In genomic region chr19:47485210-47485609, GRCh38 we compare ENCODE assay signal across 10 cellular contexts. TPM values are rescaled to one million over a fixed set of nuclear protein-coding genes. Genes with fewer than 3 reads are reported as not detected.
A peak's percentile ranks its signal among the peaks of the same experiment; 100 is the strongest.
DNase-seq lines count a peak whose midpoint lies in the region; TF ChIP-seq lines count a peak whose summit lies in the region.
"Had no signal": no experiment of that assay in that cellular context is flagged by ENCODE, and none has a peak within 500 bp of the region (broad histone marks: within the 10 kb centered on the region; RNA-seq: fewer than 3 reads in every experiment).

No MANE protein-coding gene starts in this region.

- peaks cover 54% of the 10 kb centered on the region for H3K4me1 ChIP-seq in BLaER1

- no peaks in the 10 kb centered on the region for H4K20me1 ChIP-seq in BLaER1

- H3K27ac ChIP-seq in BLaER1 = peak overlapping the region; percentile 95; the same call in 1 of the 2 replicates

- H3K9me3 Mint-ChIP-seq in HFFc6 (no peaks in the 10 kb centered on the region), mesothelial cell of epicardium (no peaks in the 10 kb centered on the region)
- no peaks in the 10 kb centered on the region for H3K9me3 Mint-ChIP-seq in activated T-helper 2 cell treated with anti-CD3 and anti-CD28 coated beads, Interferon-gamma antibody, Interleukin-2, Interleukin-4, amounts not matched to agents 10 μg/mL and 5 μg/mL and 100 μg/mL, durations not matched to agents 14 hours and 24 hours and 36 hours

- H3K4me3 ChIP-seq in BLaER1 = peak overlapping the region; percentile 73

- H3K27me3 Mint-ChIP-seq in HFFc6 (ENCODE audit: insufficient read depth) = peaks cover 2% of the 10 kb centered on the region; the same call in 1 of the 2 replicates
- no peaks in the 10 kb centered on the region for H3K27me3 Mint-ChIP-seq in activated T-helper 2 cell treated with anti-CD3 and anti-CD28 coated beads, Interferon-gamma antibody, Interleukin-2, Interleukin-4, amounts not matched to agents 10 μg/mL and 5 μg/mL and 100 μg/mL, durations not matched to agents 14 hours and 24 hours and 36 hours (ENCODE audit: low read depth)
- H3K27me3 Mint-ChIP-seq in mesothelial cell of epicardium (ENCODE audit: low read depth) = peaks cover 17% of the 10 kb centered on the region

- H3K27ac Mint-ChIP-seq in HFFc6 = peak overlapping the region; percentile 98
- H3K27ac Mint-ChIP-seq in activated T-helper 2 cell treated with anti-CD3 and anti-CD28 coated beads, Interferon-gamma antibody, Interleukin-2, Interleukin-4, amounts not matched to agents 10 μg/mL and 5 μg/mL and 100 μg/mL, durations not matched to agents 14 hours and 24 hours and 36 hours = peak overlapping the region; percentile 96
- H3K27ac Mint-ChIP-seq in mesothelial cell of epicardium = peak overlapping the region; percentile 86

- peak overlapping the region; percentile 92; the same call in 1 of the 2 replicates for H3K9ac ChIP-seq in BLaER1

- peaks cover 13% of the 10 kb centered on the region for H3K36me3 Mint-ChIP-seq in HFFc6 (ENCODE audit: low read depth)
- H3K36me3 Mint-ChIP-seq in activated T-helper 2 cell treated with anti-CD3 and anti-CD28 coated beads, Interferon-gamma antibody, Interleukin-2, Interleukin-4, amounts not matched to agents 10 μg/mL and 5 μg/mL and 100 μg/mL, durations not matched to agents 14 hours and 24 hours and 36 hours (ENCODE audit: low read depth) = peaks cover 13% of the 10 kb centered on the region
- peaks cover 3% of the 10 kb centered on the region for H3K36me3 Mint-ChIP-seq in mesothelial cell of epicardium

- H3K4me3 Mint-ChIP-seq in HFFc6 = peak overlapping the region; percentile 94
- peak overlapping the region; percentile 99 for H3K4me3 Mint-ChIP-seq in activated T-helper 2 cell treated with anti-CD3 and anti-CD28 coated beads, Interferon-gamma antibody, Interleukin-2, Interleukin-4, amounts not matched to agents 10 μg/mL and 5 μg/mL and 100 μg/mL, durations not matched to agents 14 hours and 24 hours and 36 hours (ENCODE audit: low read depth)
- H3K4me3 Mint-ChIP-seq in mesothelial cell of epicardium = peak overlapping the region; percentile 93

- peak overlapping the region; percentile 91 for H3K4me2 ChIP-seq in BLaER1

- intact Hi-C loops in activated T-helper 2 cell treated with anti-CD3 and anti-CD28 coated beads, Interferon-gamma antibody, Interleukin-2, Interleukin-4, amounts not matched to agents 10 μg/mL and 5 μg/mL and 100 μg/mL, durations not matched to agents 14 hours and 24 hours and 36 hours (cut with micrococcal nuclease) = no loop called here

- H3K9me3 ChIP-seq in BLaER1 = no peaks in the 10 kb centered on the region

- H3K4me1 Mint-ChIP-seq in HFFc6 (ENCODE audit: low read depth) (peaks cover 21% of the 10 kb centered on the region), mesothelial cell of epicardium (peaks cover 12% of the 10 kb centered on the region)
- H3K4me1 Mint-ChIP-seq in activated T-helper 2 cell treated with anti-CD3 and anti-CD28 coated beads, Interferon-gamma antibody, Interleukin-2, Interleukin-4, amounts not matched to agents 10 μg/mL and 5 μg/mL and 100 μg/mL, durations not matched to agents 14 hours and 24 hours and 36 hours (ENCODE audit: low read depth) = peaks cover 22% of the 10 kb centered on the region

- H3K27me3 ChIP-seq in BLaER1 = no peaks in the 10 kb centered on the region

- TF ChIP-seq CTCF in HFFc6 (IDR thresholded peaks at IDR 0.05) (no peak), mesothelial cell of epicardium (IDR thresholded peaks at IDR 0.05; ENCODE audit: unreplicated experiment) (no peak)

- DNase-seq in HFFc6 (no peak), mesothelial cell of epicardium (ENCODE audit: low spot score in 2 of 2, unreplicated experiment in 2 of 2) (no peak), MV-4-11 (lab: John Stamatoyannopoulos, UW) (no peak), kidney glomerular epithelial cell (lab: John Stamatoyannopoulos, UW) (no peak), NCI-H1048 (lab: John Stamatoyannopoulos, UW) (no peak)
- DNase-seq in activated T-helper 2 cell treated with anti-CD3 and anti-CD28 coated beads, Interferon-gamma antibody, Interleukin-2, Interleukin-4, amounts not matched to agents 10 μg/mL and 5 μg/mL and 100 μg/mL, durations not matched to agents 14 hours and 24 hours and 36 hours (ENCODE audit: low spot score) = no peak
- DNase-seq in stimulated activated CD4-positive, alpha-beta T cell treated with anti-CD3 and anti-CD28 coated beads, Interleukin-2, amount 100 ng/mL, for 48 hours = no peak
- DNase-seq: hippocampal formation, NCI-H774 had no signal

- H3K36me3 ChIP-seq in BLaER1 = peaks cover 14% of the 10 kb centered on the region

RNA-seq across cellular contexts. Expression of gene KPTN, which starts 1.2 kb away (rescaled TPM):
- 10 to 100 TPM; 11.1 to 13.6 (median 12.4) TPM for total RNA-seq in HFFc6 (2021; fragmentation: NEBNext Ultra II Directional; extraction: Animal tissue kit (Norgen Biotek cat#: 25700))
- 9.6 and 11.3 TPM in 2 replicates for total RNA-seq in activated T-helper 2 cell treated with anti-CD3 and anti-CD28 coated beads, Interferon-gamma antibody, Interleukin-2, Interleukin-4, amounts not matched to agents 10 μg/mL and 5 μg/mL and 100 μg/mL, durations not matched to agents 14 hours and 24 hours and 36 hours
- 18.4 to 20.4 TPM (median 20.1 TPM) in 3 replicates for total RNA-seq in mesothelial cell of epicardium

RNA-seq across cellular contexts. Expression of gene SLC8A2, which starts 13.5 kb away (rescaled TPM):
- not detected for total RNA-seq in HFFc6 (2021; fragmentation: NEBNext Ultra II Directional; extraction: Animal tissue kit (Norgen Biotek cat#: 25700))
- not detected in 2 replicates for total RNA-seq in activated T-helper 2 cell treated with anti-CD3 and anti-CD28 coated beads, Interferon-gamma antibody, Interleukin-2, Interleukin-4, amounts not matched to agents 10 μg/mL and 5 μg/mL and 100 μg/mL, durations not matched to agents 14 hours and 24 hours and 36 hours
- 2.2 to 3.7 TPM (median 2.5 TPM) in 3 replicates for total RNA-seq in mesothelial cell of epicardium

RNA-seq across cellular contexts. Expression of gene NAPA, which starts 29.7 kb away (rescaled TPM):
- 100 to 1,000 TPM in 5 of 6 experiments, 10 to 100 TPM in 1; 94.4 to 119 (median 109) TPM for total RNA-seq in HFFc6 (2021; fragmentation: NEBNext Ultra II Directional; extraction: Animal tissue kit (Norgen Biotek cat#: 25700))
- 56.9 and 60.1 TPM in 2 replicates for total RNA-seq in activated T-helper 2 cell treated with anti-CD3 and anti-CD28 coated beads, Interferon-gamma antibody, Interleukin-2, Interleukin-4, amounts not matched to agents 10 μg/mL and 5 μg/mL and 100 μg/mL, durations not matched to agents 14 hours and 24 hours and 36 hours
- total RNA-seq in mesothelial cell of epicardium = 53.6 to 56.4 TPM (median 54.7 TPM) in 3 replicates
